In genomic region chr2:64212801-64213321, GRCh38 we compare ENCODE assay signal across 7 cellular contexts.
DNase-seq lines count a peak whose midpoint lies in the region; ATAC-seq, FAIRE-seq and TF ChIP-seq lines count a peak whose summit lies in the region.

No MANE protein-coding gene starts in this region.

- peaks cover 8% of the 10 kb centered on the region for H3K36me3 Mint-ChIP-seq in activated naive CD4-positive, alpha-beta T cell treated with anti-CD3 and anti-CD28 coated beads, Interleukin-2, amount 10 ng/mL, durations not matched to agents 7 days and 5 days

- DNase-seq in HK-2 (ENCODE audit: unreplicated experiment) (peak; percentile 45), pancreas (no peak), KG1 (lab: John Stamatoyannopoulos, UW) (no peak), mesenteric fat pad (ENCODE audit: low spot score) (no peak), NCI-H69 (lab: John Stamatoyannopoulos, UW) (no peak)
- peak; percentile 38 for DNase-seq in activated naive CD4-positive, alpha-beta T cell treated with anti-CD3 and anti-CD28 coated beads, Interleukin-2, amount 10 ng/mL, durations not matched to agents 7 days and 5 days

- H3K27ac Mint-ChIP-seq in activated naive CD4-positive, alpha-beta T cell treated with anti-CD3 and anti-CD28 coated beads, Interleukin-2, amount 10 ng/mL, durations not matched to agents 7 days and 5 days, result peak overlapping the region; percentile 91

- CTCF ChIA-PET in activated naive CD4-positive, alpha-beta T cell treated with anti-CD3 and anti-CD28 coated beads, Interleukin-2, amount 10 ng/mL, durations not matched to agents 7 days and 5 days (lab: Charles Lee), result interaction anchor here (0.6 to 1.7 kb wide), 4 partner anchors 27 to 115 kb away, joined by 3 to 6 read pairs (median 3); no protein-coding TSS in a partner anchor

- ATAC-seq in GM19463 (IDR thresholded peaks at IDR 0.05; ENCODE audit: unreplicated experiment) (peak; percentile 35), pancreas (peak in 3 of 4 donors; percentile 21 to 40 (median 36))

- WGBS in pancreas, 2 donors, result 82 to 86% methylated on average over 3 of the region's 3 CpGs

- H3K9me3 Mint-ChIP-seq in activated naive CD4-positive, alpha-beta T cell treated with anti-CD3 and anti-CD28 coated beads, Interleukin-2, amount 10 ng/mL, durations not matched to agents 7 days and 5 days, result no peaks in the 10 kb centered on the region

- intact Hi-C loops in pancreas (cut with DNase I), result no loop called here

- peak overlapping the region in 2 of 4 donors; percentile 17 to 31 for H3K27ac ChIP-seq in pancreas

- H3K36me3 ChIP-seq in pancreas, result no peaks in the 10 kb centered on the region

- no peak for TF ChIP-seq CTCF in pancreas (IDR thresholded peaks at IDR 0.05)

- no peak overlapping the region for H3K4me3 Mint-ChIP-seq in activated naive CD4-positive, alpha-beta T cell treated with anti-CD3 and anti-CD28 coated beads, Interleukin-2, amount 10 ng/mL, durations not matched to agents 7 days and 5 days

- FAIRE-seq in pancreas (lab: Jason Lieb, UNC), result no peak

- peaks cover 53% of the 10 kb centered on the region for H3K4me1 Mint-ChIP-seq in activated naive CD4-positive, alpha-beta T cell treated with anti-CD3 and anti-CD28 coated beads, Interleukin-2, amount 10 ng/mL, durations not matched to agents 7 days and 5 days

- no peaks in the 10 kb centered on the region for H3K9me3 ChIP-seq in pancreas

- H3K4me3 ChIP-seq in pancreas, result no peak overlapping the region

- H3K4me1 ChIP-seq in pancreas, result peaks cover 0 to 16% (median 0%) of the 10 kb centered on the region in 3 donors

- no peaks in the 10 kb centered on the region for H3K27me3 ChIP-seq in pancreas

- peaks cover 4% of the 10 kb centered on the region for H3K27me3 Mint-ChIP-seq in activated naive CD4-positive, alpha-beta T cell treated with anti-CD3 and anti-CD28 coated beads, Interleukin-2, amount 10 ng/mL, durations not matched to agents 7 days and 5 days

Comparison
In these comparisons a context has a peak if more than half of its experiments do, and no peak if none do; other contexts are left out.
1. DNase-seq: peak in HK-2 (single experiment) and activated naive CD4-positive, alpha-beta T cell treated with anti-CD3 and anti-CD28 coated beads, Interleukin-2, amount 10 ng/mL, durations not matched to agents 7 days and 5 days (single experiment); none in pancreas (0 of 6), KG1 (single experiment), mesenteric fat pad (single experiment) and NCI-H69 (single experiment).